1 cellular context compared by ENCODE assay signal in the genomic region with DNA sequence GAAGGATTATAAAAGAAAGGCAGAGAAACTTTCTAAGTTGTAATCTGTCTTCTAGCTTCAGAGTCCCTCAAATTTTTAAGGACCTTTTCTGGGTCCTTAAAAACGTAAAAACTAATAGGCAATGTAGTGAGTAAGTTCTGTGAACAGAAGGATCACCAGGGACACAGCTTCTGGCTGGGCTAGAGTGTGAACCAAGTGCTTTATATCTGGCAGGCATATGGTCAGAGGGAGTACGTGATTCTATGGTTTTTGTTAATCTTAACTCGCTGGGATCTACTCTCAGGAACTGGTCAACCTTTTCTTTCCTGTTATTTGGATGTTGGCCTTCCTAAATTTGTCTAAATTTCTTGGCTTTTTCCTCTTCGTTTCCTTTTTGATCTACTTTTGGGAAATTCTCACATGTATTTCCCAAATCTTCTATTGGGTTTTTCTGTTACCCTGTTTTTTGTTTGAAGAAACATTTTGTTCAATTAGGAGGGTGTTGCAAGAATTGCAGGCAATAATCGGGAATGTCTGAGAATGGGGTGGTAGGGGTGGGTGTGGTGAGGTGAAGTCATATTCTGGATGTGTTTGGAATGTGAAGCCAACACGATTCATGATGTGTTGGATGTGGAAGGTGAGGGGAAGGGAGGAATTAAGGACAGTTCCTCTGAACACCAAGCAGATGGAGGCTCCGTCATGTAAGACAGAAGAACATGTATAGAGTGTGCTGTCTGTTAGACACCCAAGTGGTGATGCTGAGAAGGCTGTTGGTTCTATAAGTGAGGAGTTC.
TF ChIP-seq lines count a peak whose summit lies in the region.

No MANE protein-coding gene starts in this region.

TF ChIP-seq in HEK293T, 16 proteins besides CTCF, POLR2A, EP300 and RAD21:
- TF ChIP-seq FOXM1 (IDR thresholded peaks at IDR 0.05; ENCODE audit: borderline replicate concordance) (no peak), TARDBP (IDR thresholded peaks at IDR 0.05) (no peak), SP1 (IDR thresholded peaks at IDR 0.05) (no peak), ZNF384 (IDR thresholded peaks at IDR 0.05) (no peak), NFRKB (IDR thresholded peaks at IDR 0.05) (no peak)
